ENCODE assay signal across 34 cellular contexts in the genomic region with DNA sequence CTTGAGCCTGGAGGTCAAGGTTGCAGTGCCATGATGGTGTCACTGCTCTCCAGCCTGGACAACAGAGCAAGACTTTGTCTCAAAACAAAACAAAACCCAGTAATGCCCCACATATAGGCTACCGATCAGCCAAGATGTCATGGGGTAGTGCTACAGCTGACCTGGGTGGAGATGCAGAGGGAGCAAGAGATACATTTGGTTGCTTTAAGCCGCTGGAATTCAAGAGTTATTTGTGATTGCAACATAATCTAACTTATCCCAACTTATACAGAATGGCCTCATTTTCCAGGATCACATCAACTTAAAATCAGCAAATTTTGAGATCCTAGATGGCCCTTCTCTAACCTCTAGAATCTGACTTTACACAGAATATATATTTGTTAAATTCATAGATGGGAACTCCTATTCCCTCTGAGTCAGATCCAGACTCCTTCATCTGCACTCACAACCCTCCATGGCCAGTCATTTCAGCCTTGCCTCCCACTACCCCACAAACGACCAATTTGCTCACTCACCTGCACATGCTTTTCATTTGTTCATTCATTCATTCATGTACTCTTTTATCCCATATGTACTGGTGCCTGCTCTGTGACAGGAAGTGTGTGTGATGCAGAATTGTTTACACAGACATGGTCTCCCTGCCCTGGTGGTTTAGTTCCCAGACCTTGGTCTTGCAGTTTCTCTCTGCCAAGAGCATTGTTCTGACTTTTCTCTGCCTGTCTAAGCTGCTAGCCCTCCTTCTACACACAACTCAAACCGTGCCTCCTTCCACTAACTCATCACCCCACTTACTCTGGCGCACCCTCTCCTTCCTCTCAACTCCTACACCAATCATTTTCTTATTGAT. TPM values are rescaled to one million over a fixed set of nuclear protein-coding genes. Genes with fewer than 3 reads are reported as not detected.
DNase-seq lines count a peak whose midpoint lies in the region; ATAC-seq, FAIRE-seq and TF ChIP-seq lines count a peak whose summit lies in the region.
"Had no signal": no experiment of that assay in that cellular context is flagged by ENCODE, and none has a peak within 500 bp of the region (broad histone marks: within the 10 kb centered on the region; RNA-seq: fewer than 3 reads in every experiment).

No MANE protein-coding gene starts in this region.

- no peaks in the 10 kb centered on the region for H3K79me2 ChIP-seq in OCI-LY3 (ENCODE audit: low read length)
- no peaks in the 10 kb centered on the region for H3K79me2 ChIP-seq in endothelial cell of umbilical vein (ENCODE audit: control insufficient read depth, insufficient read depth, low read length)

- H3K4me2 ChIP-seq in OCI-LY3 (ENCODE audit: low read length) (no peak overlapping the region), endothelial cell of umbilical vein (ENCODE audit: insufficient read depth, low read length) (no peak overlapping the region)
- H3K4me2 ChIP-seq: PC-9 had no signal

- no peak overlapping the region for H3K27ac Mint-ChIP-seq in immature natural killer cell
- H3K27ac Mint-ChIP-seq: activated naive CD4-positive, alpha-beta T cell treated with anti-CD3 and anti-CD28 coated beads, Interleukin-2, amount 10 ng/mL, durations not matched to agents 7 days and 5 days; activated T-helper 1 cell treated with anti-CD3 and anti-CD28 coated beads, Interleukin-12 subunit alpha, Interleukin-12 subunit beta, Interleukin-2, Interleukin-4 antibody, amounts not matched to agents 30 ng/mL and 10 ng/mL and 1 ng/mL, durations not matched to agents 14 hours and 24 hours and 36 hours; CD14-positive monocyte; memory B cell had no signal

- H3K4me3 ChIP-seq in OCI-LY3 (ENCODE audit: low read length): no peak overlapping the region
- no peak overlapping the region for H3K4me3 ChIP-seq in endothelial cell of umbilical vein (replicated peaks in 1 of 3; ENCODE audit: insufficient read depth in 1 of 3, low read depth in 1 of 3, low read length in 3 of 3)
- H3K4me3 ChIP-seq in foreskin fibroblast (ENCODE audit: low read depth in 1 of 2, low read length in 2 of 2): no peak overlapping the region
- H3K4me3 ChIP-seq: breast epithelium, pancreas, PC-9, SK-N-MC, skin epidermis, testis, uterus had no signal

- H3K36me3 Mint-ChIP-seq in immature natural killer cell: no peaks in the 10 kb centered on the region
- H3K36me3 Mint-ChIP-seq: activated naive CD4-positive, alpha-beta T cell treated with anti-CD3 and anti-CD28 coated beads, Interleukin-2, amount 10 ng/mL, durations not matched to agents 7 days and 5 days; CD14-positive monocyte; memory B cell had no signal

- H3K9me1 ChIP-seq in endothelial cell of umbilical vein (replicated peaks; ENCODE audit: control insufficient read depth, extremely low read depth, insufficient read depth, low read length): no peaks in the 10 kb centered on the region

- H3K9ac ChIP-seq in OCI-LY3 (ENCODE audit: low read length) (no peak overlapping the region), endothelial cell of umbilical vein (replicated peaks; ENCODE audit: extremely low read depth, insufficient read depth, low read length) (no peak overlapping the region)

- H4K20me1 ChIP-seq in OCI-LY3 (ENCODE audit: insufficient read depth, low read length): no peaks in the 10 kb centered on the region
- H4K20me1 ChIP-seq in endothelial cell of umbilical vein (replicated peaks; ENCODE audit: control insufficient read depth, extremely low read depth, insufficient read depth, low read length): no peaks in the 10 kb centered on the region

- H3K9me3 ChIP-seq in OCI-LY3 (ENCODE audit: insufficient read depth, low read length): peaks cover 6% of the 10 kb centered on the region; the same call in 1 of the 2 replicates
- H3K9me3 ChIP-seq in endothelial cell of umbilical vein (replicated peaks; ENCODE audit: control insufficient read depth, insufficient read depth, low read length): no peaks in the 10 kb centered on the region
- H3K9me3 ChIP-seq: pancreas, testis, uterus had no signal

- H3K36me3 ChIP-seq in OCI-LY3 (replicated peaks; ENCODE audit: low read depth, low read length) (no peaks in the 10 kb centered on the region), endothelial cell of umbilical vein (ENCODE audit: control insufficient read depth in 2 of 2, extremely low read depth in 1 of 2, insufficient read depth in 2 of 2, low read length in 2 of 2) (no peaks in the 10 kb centered on the region)
- H3K36me3 ChIP-seq: breast epithelium, pancreas, uterus had no signal

- dilution Hi-C loops in endothelial cell of umbilical vein (cut with MboI; ENCODE audit: extremely low pct_ligation_motif_present, low sequenced_read_pairs): no loop called here

- H3K4me3 Mint-ChIP-seq in immature natural killer cell: no peak overlapping the region
- H3K4me3 Mint-ChIP-seq: activated naive CD4-positive, alpha-beta T cell treated with anti-CD3 and anti-CD28 coated beads, Interleukin-2, amount 10 ng/mL, durations not matched to agents 7 days and 5 days; activated T-helper 1 cell treated with anti-CD3 and anti-CD28 coated beads, Interleukin-12 subunit alpha, Interleukin-12 subunit beta, Interleukin-2, Interleukin-4 antibody, amounts not matched to agents 30 ng/mL and 10 ng/mL and 1 ng/mL, durations not matched to agents 14 hours and 24 hours and 36 hours; CD14-positive monocyte; memory B cell had no signal

- FAIRE-seq in endothelial cell of umbilical vein (lab: Jason Lieb, UNC): no peak
- FAIRE-seq: pancreas had no signal

- no peak for TF ChIP-seq POLR2A in endothelial cell of umbilical vein (IDR thresholded peaks at IDR 0.05; ENCODE audit: low read depth, low read length)

- peaks cover 3 to 13% (median 7%) of the 10 kb centered on the region in 3 donors for H3K27me3 Mint-ChIP-seq in immature natural killer cell (ENCODE audit: low read depth in 3 of 3)

- TF ChIP-seq CTCF in OCI-LY3 (IDR thresholded peaks at IDR 0.05; ENCODE audit: low read depth, low read length) (no peak), endothelial cell of umbilical vein (IDR thresholded peaks at IDR 0.05; ENCODE audit: extremely low read depth in 1 of 2, insufficient read depth in 1 of 2, low read depth in 1 of 2, low read length in 2 of 2) (no peak), foreskin fibroblast (IDR thresholded peaks at IDR 0.05; ENCODE audit: low read depth, low read length) (no peak)

- CTCF ChIA-PET in endothelial cell of umbilical vein (lab: Charles Lee): interaction anchor here (1.0 to 1.9 kb wide), 6 partner anchors 11 to 85 kb away, joined by 3 to 5 read pairs (median 3); no protein-coding TSS in a partner anchor

- H3K4me1 Mint-ChIP-seq in immature natural killer cell: no peaks in the 10 kb centered on the region
- H3K4me1 Mint-ChIP-seq: activated naive CD4-positive, alpha-beta T cell treated with anti-CD3 and anti-CD28 coated beads, Interleukin-2, amount 10 ng/mL, durations not matched to agents 7 days and 5 days; CD14-positive monocyte; memory B cell had no signal

- H3K27ac ChIP-seq in OCI-LY3 (ENCODE audit: low read length) (no peak overlapping the region), endothelial cell of umbilical vein (ENCODE audit: insufficient read depth, low read depth, low read length) (no peak overlapping the region)
- H3K27ac ChIP-seq: breast epithelium, epithelial cell of prostate, pancreas, PC-9, SK-N-MC, skin epidermis, testis, uterus had no signal

- H3K27me3 ChIP-seq in OCI-LY3 (ENCODE audit: low read depth, low read length) (0 out of 2 replicates have a peak, but pooled peaks cover 3% of the 10 kb centered on the region), endothelial cell of umbilical vein (ENCODE audit: control insufficient read depth in 2 of 2, insufficient read depth in 2 of 2, low read length in 2 of 2) (peaks cover 0 to 2% of the 10 kb centered on the region in 2 experiments)
- H3K27me3 ChIP-seq: breast epithelium, pancreas, testis, uterus had no signal

- H3K9me3 Mint-ChIP-seq in immature natural killer cell: peaks cover 0 to 4% (median 0%) of the 10 kb centered on the region in 6 donors

- intact Hi-C loops in endothelial cell of umbilical vein (cut with micrococcal nuclease): no loop called here
- intact Hi-C loops in posterior cingulate gyrus (cut with DNase I): no loop called here

- H2AFZ ChIP-seq in OCI-LY3 (ENCODE audit: low read depth, low read length): 0 out of 2 replicates have a peak overlapping the region, but pooled peaks have one; percentile 6
- H2AFZ ChIP-seq in endothelial cell of umbilical vein (ENCODE audit: low read depth, low read length): peak overlapping the region; percentile 54
- H2AFZ ChIP-seq: PC-9 had no signal

- no TSS peak for BruUV-seq in endothelial cell of umbilical vein (replicated peaks; lab: Mats Ljungman, UMichigan)

- ATAC-seq in HG02759 (IDR thresholded peaks at IDR 0.05; ENCODE audit: unreplicated experiment): peak; percentile 62
- ATAC-seq: left lobe of liver had no signal

- peak; percentile 19 for DNase-seq in DMS53 (lab: John Stamatoyannopoulos, UW)
- no peak for DNase-seq in DMS53 treated with DMSO at 0.1 percent for 48 hours (lab: John Stamatoyannopoulos, UW; ENCODE audit: unreplicated experiment)
- peak; percentile 77 for DNase-seq in endothelial cell of umbilical vein (ENCODE audit: low read depth, low spot score)
- DNase-seq in foreskin fibroblast: no peak
- no peak for DNase-seq in immature natural killer cell
- no peak for DNase-seq in posterior cingulate gyrus
- DNase-seq: 8988T; activated CD4-positive, alpha-beta T cell treated with anti-CD3 and anti-CD28 coated beads, Interleukin-2, amount 50 U/mL, for 4 hours; activated CD4-positive, CD25-positive, alpha-beta regulatory T cell; activated CD8-positive, alpha-beta memory T cell treated with anti-CD3 and anti-CD28 coated beads, Interleukin-2, amount 50 U/mL, for 48 hours; activated naive CD4-positive, alpha-beta T cell treated with anti-CD3 and anti-CD28 coated beads, Interleukin-2, amount 10 ng/mL, durations not matched to agents 7 days and 5 days; effector CD4-positive, alpha-beta T cell; MV-4-11; NCI-H1436; NCI-H2081 treated with DMSO at 0.1 percent for 48 hours; NCI-H2227 treated with DMSO at 0.1 percent for 48 hours; pancreas; retina; stimulated activated naive CD4-positive, alpha-beta T cell; T-helper 1 cell; testis; uterus had no signal

- H3K4me1 ChIP-seq in OCI-LY3 (ENCODE audit: low read length) (no peaks in the 10 kb centered on the region), endothelial cell of umbilical vein (ENCODE audit: control insufficient read depth, extremely low read depth, insufficient read depth, low read length) (no peaks in the 10 kb centered on the region)
- H3K4me1 ChIP-seq: breast epithelium, pancreas, testis, uterus had no signal

- POLR2A ChIA-PET in endothelial cell of umbilical vein (lab: Charles Lee): no interaction called here

RNA-seq across cellular contexts. Expression of gene APLNR, which starts 24.1 kb away (rescaled TPM):
- 0.09 and 0.38 TPM in 2 replicates for total RNA-seq in endothelial cell of umbilical vein
- 0.03 and 0.04 TPM in 2 replicates for polyA plus RNA-seq in endothelial cell of umbilical vein
- 0.01 and 0.04 TPM in 2 replicates for polyA plus RNA-seq in endothelial cell of umbilical vein (2011; cell fraction: cytosol; rRNA removed)
- 0.09 and 0.17 TPM in 2 replicates for polyA plus RNA-seq in endothelial cell of umbilical vein (2011; cell fraction: nucleus; rRNA removed)
- polyA plus RNA-seq in endothelial cell of umbilical vein (2012): 0.09 and 0.11 TPM in 2 replicates
- 0.07 TPM in 1 of 2 replicates, not detected in the other for polyA minus RNA-seq in endothelial cell of umbilical vein
- polyA minus RNA-seq in endothelial cell of umbilical vein (2011; cell fraction: cytosol; rRNA and poly(A)+ RNA removed): not detected
- not detected in 2 replicates for polyA minus RNA-seq in endothelial cell of umbilical vein (2011; cell fraction: nucleus; rRNA and poly(A)+ RNA removed)
- under 1 TPM in 1 of 3 donors, not detected in 2; 0.28 TPM for polyA plus RNA-seq in immature natural killer cell
- total RNA-seq: activated T-helper 1 cell treated with anti-CD3 and anti-CD28 coated beads, Interleukin-12 subunit alpha, Interleukin-12 subunit beta, Interleukin-2, Interleukin-4 antibody, amounts not matched to agents 30 ng/mL and 10 ng/mL and 1 ng/mL, durations not matched to agents 14 hours and 24 hours and 36 hours; PC-9 had no signal
- polyA plus RNA-seq: CD14-positive monocyte, neural cell had no signal

Comparison
In these comparisons a context has a peak if more than half of its experiments do, and no peak if none do; other contexts are left out.
1. DNase-seq: peak in DMS53 (single experiment) and endothelial cell of umbilical vein (single experiment); none in DMS53 treated with DMSO at 0.1 percent for 48 hours (single experiment), foreskin fibroblast (0 of 2), immature natural killer cell (0 of 3) and posterior cingulate gyrus (0 of 10).